21 cellular contexts compared by ENCODE assay signal in the genomic region with DNA sequence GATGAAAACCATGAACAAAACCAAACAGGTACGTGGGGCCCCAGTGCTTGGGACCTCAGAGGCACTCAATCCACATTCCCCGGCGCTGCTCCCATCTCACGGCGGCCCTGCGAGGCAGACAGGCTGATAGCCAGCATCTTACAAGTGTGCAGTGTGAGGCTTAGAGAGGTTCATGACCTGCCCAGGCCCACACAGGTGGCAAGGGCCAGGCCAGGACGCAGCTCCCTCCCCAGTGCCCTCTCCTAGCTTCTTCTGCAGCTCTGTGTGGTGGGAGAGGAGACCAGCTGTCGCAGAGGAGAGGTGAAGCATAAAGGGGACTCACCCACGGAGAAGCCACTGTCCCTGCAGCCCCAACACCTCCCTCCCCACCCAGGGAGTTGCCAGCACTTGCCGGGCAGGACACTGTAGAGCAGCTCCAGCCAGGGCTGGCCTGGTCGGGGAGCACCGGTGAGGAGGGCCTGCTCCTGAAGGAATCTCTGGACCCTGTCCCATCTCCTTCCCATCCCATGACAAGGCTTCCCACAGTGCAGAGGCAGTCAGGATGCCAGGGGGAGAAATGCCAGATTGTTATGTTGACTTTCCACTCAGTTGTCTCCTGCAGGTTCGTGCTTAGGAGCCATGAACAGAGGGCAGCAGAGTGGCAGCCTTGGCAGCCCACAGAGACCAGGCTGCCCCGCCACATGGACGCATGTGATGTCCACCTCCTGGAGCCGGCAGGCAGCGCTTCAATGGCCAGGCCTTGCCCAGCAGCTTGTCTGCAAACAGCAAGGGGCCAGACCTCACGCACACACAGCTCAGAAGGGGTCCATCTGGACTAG.
DNase-seq lines count a peak whose midpoint lies in the region; ATAC-seq, FAIRE-seq and TF ChIP-seq lines count a peak whose summit lies in the region.
"Had no signal": no experiment of that assay in that cellular context is flagged by ENCODE, and none has a peak within 500 bp of the region (broad histone marks: within the 10 kb centered on the region; RNA-seq: fewer than 3 reads in every experiment).

No MANE protein-coding gene starts in this region.

- H3K14ac ChIP-seq in IMR-90 (replicated peaks; ENCODE audit: low read depth, low read length) (no peak overlapping the region), neuronal stem cell (ENCODE audit: low read length) (no peak overlapping the region)

- POLR2A ChIA-PET in IMR-90 (lab: Charles Lee; ENCODE audit: unreplicated experiment) = no interaction called here
- POLR2A ChIA-PET in activated CD4-positive, alpha-beta T cell treated with anti-CD3 and anti-CD28 coated beads, Interleukin-2, amount 10 ng/mL, durations not matched to agents 7 days and 5 days (lab: Charles Lee) = no interaction called here

- H3K4me3 ChIP-seq in CD4-positive, CD25-positive, alpha-beta regulatory T cell (ENCODE audit: low read depth, low read length) = no peak overlapping the region
- H3K4me3 ChIP-seq in IMR-90 (ENCODE audit: insufficient read depth, low read depth, low read length) (no peak overlapping the region), neuronal stem cell (ENCODE audit: low read length in 2 of 2) (no peak overlapping the region), pancreas (no peak overlapping the region)
- H3K4me3 ChIP-seq: GM23338, HAP-1, Peyer's patch, SJSA1 had no signal

- H3K18ac ChIP-seq in IMR-90 (ENCODE audit: low read depth, low read length) = no peak overlapping the region
- H3K18ac ChIP-seq in neuronal stem cell (ENCODE audit: low read length) = peak overlapping the region; percentile 55

- H2AFZ ChIP-seq in IMR-90 (replicated peaks; ENCODE audit: low read length, poor library complexity) (peak overlapping the region; percentile 33), neuronal stem cell (ENCODE audit: low read length) (no peak overlapping the region)
- H2AFZ ChIP-seq: GM23338 had no signal

- H3K9me3 ChIP-seq in CD4-positive, CD25-positive, alpha-beta regulatory T cell (ENCODE audit: control insufficient read depth in 2 of 2, low read length in 2 of 2) = no peaks in the 10 kb centered on the region
- H3K9me3 ChIP-seq in IMR-90 (ENCODE audit: control insufficient read depth, insufficient read depth, low read length) = no peaks in the 10 kb centered on the region
- no peaks in the 10 kb centered on the region for H3K9me3 ChIP-seq in neuronal stem cell (replicated peaks in 1 of 2; ENCODE audit: control insufficient read depth in 2 of 2, insufficient read depth in 1 of 2, low read depth in 1 of 2, low read length in 2 of 2)
- no peaks in the 10 kb centered on the region for H3K9me3 ChIP-seq in pancreas
- H3K9me3 ChIP-seq: HAP-1, Peyer's patch, SJSA1 had no signal

- no peak overlapping the region for H3K23ac ChIP-seq in IMR-90 (ENCODE audit: low read depth, low read length)
- no peak overlapping the region for H3K23ac ChIP-seq in neuronal stem cell (ENCODE audit: low read depth, low read length, poor library complexity)

- H3K56ac ChIP-seq in IMR-90 (ENCODE audit: extremely low read depth, insufficient read depth, low read length) = no peak overlapping the region

- H3K27ac ChIP-seq in CD4-positive, CD25-positive, alpha-beta regulatory T cell (ENCODE audit: insufficient read depth, low read length, poor library complexity, severe bottlenecking) = no peak overlapping the region
- H3K27ac ChIP-seq in IMR-90 (ENCODE audit: insufficient read depth, low read length) (no peak overlapping the region), neuronal stem cell (replicated peaks; ENCODE audit: low read length) (no peak overlapping the region), pancreas (no peak overlapping the region)
- H3K27ac ChIP-seq: HL-60, Peyer's patch, SJSA1 had no signal

- no peak for FAIRE-seq in pancreas (lab: Jason Lieb, UNC)

- no peak overlapping the region for H3K9ac ChIP-seq in IMR-90 (ENCODE audit: low read depth, low read length)
- H3K9ac ChIP-seq in neuronal stem cell (ENCODE audit: low read depth, low read length, poor library complexity) = no peak overlapping the region

- TF ChIP-seq RAD21 in IMR-90 (IDR thresholded peaks at IDR 0.05; ENCODE audit: low read length) = no peak

- no TSS peak for BruUV-seq in IMR-90 (replicated peaks; lab: Mats Ljungman, UMichigan)

- peaks cover 0 to 4% (median 0%) of the 10 kb centered on the region in 7 donors for H3K9me3 Mint-ChIP-seq in CD4-positive, CD25-positive, alpha-beta regulatory T cell
- H3K9me3 Mint-ChIP-seq in activated CD4-positive, alpha-beta T cell treated with anti-CD3 and anti-CD28 coated beads, Interleukin-2, amount 10 ng/mL, durations not matched to agents 7 days and 5 days = no peaks in the 10 kb centered on the region
- H3K9me3 Mint-ChIP-seq: GM23338 had no signal

- dilution Hi-C loops in IMR-90 (cut with HindIII; ENCODE audit: low sequenced_read_pairs, unreplicated experiment) = no loop called here

- H2BK15ac ChIP-seq in IMR-90 (ENCODE audit: low read depth, low read length) = no peak overlapping the region
- H2BK15ac ChIP-seq in neuronal stem cell (ENCODE audit: low read length) = no peak overlapping the region

- 46% methylated on average over 5 of the region's 18 CpGs; no CpG with 5 or more reads in 1 of the 2 experiments for WGBS in IMR-90 (ENCODE audit: extremely low coverage in 2 of 2, insufficient read length in 1 of 2), 2 experiments
- WGBS in neuronal stem cell (ENCODE audit: extremely low coverage in 2 of 2, insufficient read length in 2 of 2, insufficient replicate concordance in 1 of 2), 2 donors = no CpG with 5 or more reads among the region's 18 CpGs
- 61 to 73% methylated on average over 18 of the region's 18 CpGs for WGBS in pancreas, 2 donors

- no peak overlapping the region for H2AK5ac ChIP-seq in IMR-90 (ENCODE audit: low read depth, low read length)
- H2AK5ac ChIP-seq in neuronal stem cell (ENCODE audit: low read depth, low read length) = no peak overlapping the region

- H4K91ac ChIP-seq in IMR-90 (ENCODE audit: insufficient read depth, low read depth, low read length) (no peak overlapping the region), neuronal stem cell (ENCODE audit: low read depth, low read length, poor library complexity) (no peak overlapping the region)

- H3K27me3 Mint-ChIP-seq in CD4-positive, CD25-positive, alpha-beta regulatory T cell = no peaks in the 10 kb centered on the region
- peaks cover 3% of the 10 kb centered on the region for H3K27me3 Mint-ChIP-seq in activated CD4-positive, alpha-beta T cell treated with anti-CD3 and anti-CD28 coated beads, Interleukin-2, amount 10 ng/mL, durations not matched to agents 7 days and 5 days

- no peaks in the 10 kb centered on the region for H3K27me3 ChIP-seq in CD4-positive, CD25-positive, alpha-beta regulatory T cell (ENCODE audit: control insufficient read depth, insufficient read depth, low read length)
- peaks cover 2% of the 10 kb centered on the region; the same call in 1 of the 2 replicates for H3K27me3 ChIP-seq in IMR-90 (ENCODE audit: control insufficient read depth, insufficient read depth, low read length)
- peaks cover 0 to 31% (median 0%) of the 10 kb centered on the region in 3 experiments for H3K27me3 ChIP-seq in neuronal stem cell (ENCODE audit: control insufficient read depth in 3 of 3, insufficient read depth in 3 of 3, low read depth in 1 of 3, low read length in 3 of 3)
- no peaks in the 10 kb centered on the region for H3K27me3 ChIP-seq in pancreas
- H3K27me3 ChIP-seq: Peyer's patch, SJSA1 had no signal

- H4K20me1 ChIP-seq in IMR-90 (ENCODE audit: insufficient read depth, low read length) = no peaks in the 10 kb centered on the region

- H2BK120ac ChIP-seq in IMR-90 (ENCODE audit: low read depth, low read length) = no peak overlapping the region
- no peak overlapping the region for H2BK120ac ChIP-seq in neuronal stem cell (ENCODE audit: low read depth, low read length)

- no peak overlapping the region for H2BK12ac ChIP-seq in neuronal stem cell (ENCODE audit: low read length)

- CTCF ChIA-PET in IMR-90 (lab: Yijun Ruan, JAX) = no interaction called here
- CTCF ChIA-PET in activated CD4-positive, alpha-beta T cell treated with anti-CD3 and anti-CD28 coated beads, Interleukin-2, amount 10 ng/mL, durations not matched to agents 7 days and 5 days (lab: Charles Lee) = interaction anchor here (0.6 kb wide), 1 partner anchor 54 kb away, joined by 3 read pairs; no protein-coding TSS in a partner anchor

- H3K4me2 ChIP-seq in IMR-90 (ENCODE audit: low read depth, low read length) = no peak overlapping the region
- no peak overlapping the region for H3K4me2 ChIP-seq in neuronal stem cell (ENCODE audit: insufficient read depth, low read length, poor library complexity, severe bottlenecking)
- H3K4me2 ChIP-seq: GM23338 had no signal

- no peak overlapping the region for H4K5ac ChIP-seq in IMR-90 (ENCODE audit: low read depth, low read length)

- intact Hi-C loops in IMR-90 (cut with micrococcal nuclease) (no loop called here), pancreas (cut with DNase I) (no loop called here)

- ATAC-seq in CD4-positive, CD25-positive, alpha-beta regulatory T cell (ENCODE audit: low read depth in 2 of 2) = no peak
- ATAC-seq in IMR-90 (ENCODE audit: low read depth) = no peak
- ATAC-seq in pancreas = no peak
- ATAC-seq: GM23338, Right ventricle myocardium inferior had no signal

- H3K4ac ChIP-seq in IMR-90 (ENCODE audit: low read depth, low read length) (no peak overlapping the region), neuronal stem cell (ENCODE audit: low read length) (no peak overlapping the region)

- H2BK20ac ChIP-seq in IMR-90 (ENCODE audit: low read depth, low read length) = no peak overlapping the region

- no peak for DNase-seq in CD4-positive, CD25-positive, alpha-beta regulatory T cell
- DNase-seq in IMR-90 (no peak), islet precursor cell (peak; percentile 48), neuronal stem cell (ENCODE audit: low spot score) (no peak), pancreas (no peak), NCI-H2029 treated with DMSO at 0.1 percent for 48 hours (lab: John Stamatoyannopoulos, UW) (no peak), activated gamma-delta T cell treated with Interleukin-2 at 50 U/mL for 16 hours (no peak)
- no peak for DNase-seq in activated CD4-positive, alpha-beta T cell treated with anti-CD3 and anti-CD28 coated beads, Interleukin-2, amount 10 ng/mL, durations not matched to agents 7 days and 5 days
- DNase-seq: AML-193, DMS79, KG1, NCI-H1436 treated with DMSO at 0.1 percent for 48 hours, NCI-H1930, NCI-H2227 treated with DMSO at 0.1 percent for 48 hours, NCI-H774, Peyer's patch had no signal

- no peak overlapping the region for H2BK5ac ChIP-seq in IMR-90 (ENCODE audit: low read depth, low read length, poor library complexity, severe bottlenecking)
- H2BK5ac ChIP-seq in neuronal stem cell (ENCODE audit: low read length) = no peak overlapping the region

- H3K36me3 Mint-ChIP-seq in CD4-positive, CD25-positive, alpha-beta regulatory T cell = no peaks in the 10 kb centered on the region
- no peaks in the 10 kb centered on the region for H3K36me3 Mint-ChIP-seq in activated CD4-positive, alpha-beta T cell treated with anti-CD3 and anti-CD28 coated beads, Interleukin-2, amount 10 ng/mL, durations not matched to agents 7 days and 5 days (ENCODE audit: low read depth)

- H2AK9ac ChIP-seq in IMR-90 (replicated peaks; ENCODE audit: low read depth, low read length, poor library complexity) = no peak overlapping the region

- in situ Hi-C loops in IMR-90 (cut with MboI; ENCODE audit: low sequenced_read_pairs) = no loop called here

- no peaks in the 10 kb centered on the region for H3K9me1 ChIP-seq in IMR-90 (ENCODE audit: insufficient read depth, low read length)

- H3K4me1 ChIP-seq in CD4-positive, CD25-positive, alpha-beta regulatory T cell (ENCODE audit: control insufficient read depth, insufficient read depth, low read length, poor library complexity, severe bottlenecking) = no peaks in the 10 kb centered on the region
- H3K4me1 ChIP-seq in IMR-90 (ENCODE audit: control insufficient read depth, insufficient read depth, low read length) (no peaks in the 10 kb centered on the region), neuronal stem cell (ENCODE audit: control insufficient read depth in 2 of 2, insufficient read depth in 1 of 2, low read depth in 1 of 2, low read length in 2 of 2) (peaks cover 0 to 7% of the 10 kb centered on the region in 2 donors), pancreas (no peaks in the 10 kb centered on the region)
- H3K4me1 ChIP-seq: HAP-1, Peyer's patch, SJSA1 had no signal

- no peak overlapping the region for H4K8ac ChIP-seq in IMR-90 (ENCODE audit: low read depth in 2 of 2, low read length in 2 of 2)
- H4K8ac ChIP-seq in neuronal stem cell (ENCODE audit: low read depth, low read length) = no peak overlapping the region

- no peak for TF ChIP-seq POLR2A in IMR-90 (IDR thresholded peaks at IDR 0.05; ENCODE audit: low read depth, low read length)

- peak overlapping the region in 2 of 3 donors; percentile 41 to 64 for H3K27ac Mint-ChIP-seq in CD4-positive, CD25-positive, alpha-beta regulatory T cell
- H3K27ac Mint-ChIP-seq in activated CD4-positive, alpha-beta T cell treated with anti-CD3 and anti-CD28 coated beads, Interleukin-2, amount 10 ng/mL, durations not matched to agents 7 days and 5 days = no peak overlapping the region
- H3K27ac Mint-ChIP-seq: GM23338 had no signal

- H3K36me3 ChIP-seq in CD4-positive, CD25-positive, alpha-beta regulatory T cell (ENCODE audit: control insufficient read depth, insufficient read depth, low read length) = no peaks in the 10 kb centered on the region
- H3K36me3 ChIP-seq in IMR-90 (ENCODE audit: control insufficient read depth, insufficient read depth, low read length) (no peaks in the 10 kb centered on the region), neuronal stem cell (replicated peaks in 1 of 2; ENCODE audit: control insufficient read depth in 2 of 2, insufficient read depth in 2 of 2, low read length in 2 of 2) (no peaks in the 10 kb centered on the region), pancreas (no peaks in the 10 kb centered on the region)
- H3K36me3 ChIP-seq: HAP-1, Peyer's patch, SJSA1 had no signal

- TF ChIP-seq CTCF in IMR-90 (conservative IDR thresholded peaks at IDR 0.05; ENCODE audit: low read depth, low read length) (no peak), pancreas (IDR thresholded peaks at IDR 0.05) (no peak)

- H3K79me1 ChIP-seq in IMR-90 (ENCODE audit: low read depth in 1 of 2, low read length in 2 of 2) (no peaks in the 10 kb centered on the region), neuronal stem cell (ENCODE audit: low read depth, low read length) (no peaks in the 10 kb centered on the region)

- H3K4me3 Mint-ChIP-seq in CD4-positive, CD25-positive, alpha-beta regulatory T cell = no peak overlapping the region
- H3K4me3 Mint-ChIP-seq in activated CD4-positive, alpha-beta T cell treated with anti-CD3 and anti-CD28 coated beads, Interleukin-2, amount 10 ng/mL, durations not matched to agents 7 days and 5 days = no peak overlapping the region
- H3K4me3 Mint-ChIP-seq: GM23338 had no signal

- peaks cover 0 to 12% (median 3%) of the 10 kb centered on the region in 4 donors for H3K4me1 Mint-ChIP-seq in CD4-positive, CD25-positive, alpha-beta regulatory T cell
- H3K4me1 Mint-ChIP-seq in activated CD4-positive, alpha-beta T cell treated with anti-CD3 and anti-CD28 coated beads, Interleukin-2, amount 10 ng/mL, durations not matched to agents 7 days and 5 days = peaks cover 10% of the 10 kb centered on the region
